In the genomic region with DNA sequence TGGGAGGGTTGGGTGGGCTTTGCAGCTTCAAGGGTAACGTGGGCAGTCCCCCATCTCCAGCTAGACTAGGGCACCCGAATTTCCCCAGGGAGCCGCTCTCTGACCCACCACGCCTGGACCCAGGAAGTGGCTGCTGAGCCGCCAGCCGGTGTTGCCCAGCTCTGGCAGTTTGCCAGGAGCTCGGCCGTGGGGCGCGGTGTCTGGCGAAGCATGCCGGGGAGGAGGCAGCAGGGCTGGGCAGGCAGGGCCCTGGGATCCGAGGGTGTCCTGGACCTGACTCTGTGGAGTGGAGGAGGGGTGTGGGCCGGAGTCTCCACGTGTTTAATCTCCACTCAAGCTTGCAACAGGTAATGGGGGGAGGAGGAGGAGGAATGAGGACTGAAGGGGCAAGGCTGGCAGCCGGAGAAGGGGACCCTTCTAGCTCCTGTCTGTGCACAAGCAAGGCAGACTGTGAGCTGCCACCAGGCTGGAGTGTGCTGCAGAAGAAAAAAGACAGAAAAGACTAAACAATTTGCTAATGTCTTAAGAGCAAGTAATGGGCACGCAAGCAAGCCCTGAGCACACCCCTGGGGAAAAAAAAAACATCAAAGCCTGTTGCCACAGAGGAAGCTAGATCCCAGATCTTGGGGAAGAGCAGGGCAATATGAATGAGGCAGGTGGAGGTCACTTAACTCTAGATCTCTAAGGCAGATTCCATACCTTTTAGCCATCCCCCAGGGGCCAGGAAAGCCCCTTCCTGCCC, we compare ENCODE assay signal across 8 cellular contexts. TPM values are rescaled to one million over a fixed set of nuclear protein-coding genes. Genes with fewer than 3 reads are reported as not detected.
DNase-seq lines count a peak whose midpoint lies in the region; ATAC-seq, FAIRE-seq and TF ChIP-seq lines count a peak whose summit lies in the region.

No MANE protein-coding gene starts in this region.

- 39% methylated on average over 5 of the region's 17 CpGs for WGBS in suprapubic skin

- H3K4me3 ChIP-seq in SJSA1, result peak overlapping the region; percentile 41
- peak overlapping the region; percentile 29 for H3K4me3 ChIP-seq in bronchial epithelial cell (ENCODE audit: low read depth, low read length)
- H3K4me3 ChIP-seq in suprapubic skin, result peak overlapping the region; percentile 61

- intact Hi-C loops in activated T-helper 1 cell treated with anti-CD3 and anti-CD28 coated beads, Interleukin-12 subunit alpha, Interleukin-12 subunit beta, Interleukin-2, Interleukin-4 antibody, amounts not matched to agents 30 ng/mL and 10 ng/mL and 1 ng/mL, durations not matched to agents 14 hours and 24 hours and 36 hours (cut with micrococcal nuclease), result no loop called here

- no peak overlapping the region for H3K4me3 Mint-ChIP-seq in activated T-helper 1 cell treated with anti-CD3 and anti-CD28 coated beads, Interleukin-12 subunit alpha, Interleukin-12 subunit beta, Interleukin-2, Interleukin-4 antibody, amounts not matched to agents 30 ng/mL and 10 ng/mL and 1 ng/mL, durations not matched to agents 14 hours and 24 hours and 36 hours

- H3K36me3 ChIP-seq in SJSA1 (no peaks in the 10 kb centered on the region), bronchial epithelial cell (ENCODE audit: control insufficient read depth, insufficient read depth, low read length) (no peaks in the 10 kb centered on the region), suprapubic skin (no peaks in the 10 kb centered on the region)

- DNase-seq in SHP77 (lab: John Stamatoyannopoulos, UW) (peak; percentile 9 to 24), SHP77 treated with DMSO at 0.1 percent for 48 hours (lab: John Stamatoyannopoulos, UW) (no peak), SJSA1 (ENCODE audit: low read depth in 1 of 2, low spot score in 2 of 2) (peak; percentile 3 to 44), bronchial epithelial cell (ENCODE audit: low read depth) (peak; percentile 5), mesenteric fat pad (ENCODE audit: low spot score) (peak; percentile 91), suprapubic skin (ENCODE audit: low spot score in 2 of 2) (peak; percentile 68 to 76)
- no peak for DNase-seq in activated T-helper 1 cell treated with anti-CD3 and anti-CD28 coated beads, Interleukin-12 subunit alpha, Interleukin-12 subunit beta, Interleukin-2, Interleukin-4 antibody, amounts not matched to agents 30 ng/mL and 10 ng/mL and 1 ng/mL, durations not matched to agents 14 hours and 24 hours and 36 hours (ENCODE audit: low spot score)

- peaks cover 13% of the 10 kb centered on the region for H3K4me1 Mint-ChIP-seq in activated T-helper 1 cell treated with anti-CD3 and anti-CD28 coated beads, Interleukin-12 subunit alpha, Interleukin-12 subunit beta, Interleukin-2, Interleukin-4 antibody, amounts not matched to agents 30 ng/mL and 10 ng/mL and 1 ng/mL, durations not matched to agents 14 hours and 24 hours and 36 hours (ENCODE audit: low read depth)

- H3K27me3 ChIP-seq in SJSA1 (replicated peaks) (0 out of 2 replicates have a peak, but pooled peaks cover 13% of the 10 kb centered on the region), bronchial epithelial cell (ENCODE audit: control insufficient read depth, insufficient read depth, low read length) (peaks cover 12% of the 10 kb centered on the region), suprapubic skin (peaks cover 9% of the 10 kb centered on the region)

- no peak for FAIRE-seq in bronchial epithelial cell (lab: Jason Lieb, UNC)

- H3K9me3 Mint-ChIP-seq in activated T-helper 1 cell treated with anti-CD3 and anti-CD28 coated beads, Interleukin-12 subunit alpha, Interleukin-12 subunit beta, Interleukin-2, Interleukin-4 antibody, amounts not matched to agents 30 ng/mL and 10 ng/mL and 1 ng/mL, durations not matched to agents 14 hours and 24 hours and 36 hours, result no peaks in the 10 kb centered on the region

- H3K36me3 Mint-ChIP-seq in activated T-helper 1 cell treated with anti-CD3 and anti-CD28 coated beads, Interleukin-12 subunit alpha, Interleukin-12 subunit beta, Interleukin-2, Interleukin-4 antibody, amounts not matched to agents 30 ng/mL and 10 ng/mL and 1 ng/mL, durations not matched to agents 14 hours and 24 hours and 36 hours (ENCODE audit: low read depth), result no peaks in the 10 kb centered on the region

- no peak for TF ChIP-seq POLR2A in suprapubic skin (IDR thresholded peaks at IDR 0.05)

- ATAC-seq in HG02938 (IDR thresholded peaks at IDR 0.05; ENCODE audit: unreplicated experiment), result no peak

- TF ChIP-seq EP300 in suprapubic skin (IDR thresholded peaks at IDR 0.05), result no peak

- peak overlapping the region; percentile 34; the same call in 1 of the 2 replicates for H3K27ac ChIP-seq in SJSA1
- H3K27ac ChIP-seq in suprapubic skin, result peak overlapping the region; percentile 75

- H3K9me3 ChIP-seq in SJSA1 (replicated peaks) (no peaks in the 10 kb centered on the region), suprapubic skin (no peaks in the 10 kb centered on the region)

- no peak for TF ChIP-seq CTCF in bronchial epithelial cell (IDR thresholded peaks at IDR 0.05; ENCODE audit: insufficient read depth, low read length, severe bottlenecking)
- TF ChIP-seq CTCF in suprapubic skin (IDR thresholded peaks at IDR 0.05), result no peak

- no peak overlapping the region for H3K27ac Mint-ChIP-seq in activated T-helper 1 cell treated with anti-CD3 and anti-CD28 coated beads, Interleukin-12 subunit alpha, Interleukin-12 subunit beta, Interleukin-2, Interleukin-4 antibody, amounts not matched to agents 30 ng/mL and 10 ng/mL and 1 ng/mL, durations not matched to agents 14 hours and 24 hours and 36 hours

- peaks cover 26% of the 10 kb centered on the region for H3K4me1 ChIP-seq in SJSA1 (replicated peaks)
- H3K4me1 ChIP-seq in suprapubic skin, result peaks cover 25% of the 10 kb centered on the region

- H3K27me3 Mint-ChIP-seq in activated T-helper 1 cell treated with anti-CD3 and anti-CD28 coated beads, Interleukin-12 subunit alpha, Interleukin-12 subunit beta, Interleukin-2, Interleukin-4 antibody, amounts not matched to agents 30 ng/mL and 10 ng/mL and 1 ng/mL, durations not matched to agents 14 hours and 24 hours and 36 hours (ENCODE audit: insufficient read depth), result peaks cover 19% of the 10 kb centered on the region

RNA-seq across cellular contexts. Expression of gene LONRF3, which starts 2.4 kb away (rescaled TPM):
- 0.06 and 1.1 TPM in 2 replicates for total RNA-seq in SJSA1 (2014; rRNA removed; shearing (Covaris generic))
- total RNA-seq in bronchial epithelial cell (0.51 and 0.79 TPM in 2 replicates), mesenteric fat pad (13.1 TPM), suprapubic skin (1 to 10 TPM; 1.2 to 4.1 (median 1.8) TPM)
- 0.52 and 0.71 TPM in 2 replicates for total RNA-seq in activated T-helper 1 cell treated with anti-CD3 and anti-CD28 coated beads, Interleukin-12 subunit alpha, Interleukin-12 subunit beta, Interleukin-2, Interleukin-4 antibody, amounts not matched to agents 30 ng/mL and 10 ng/mL and 1 ng/mL, durations not matched to agents 14 hours and 24 hours and 36 hours

Comparison
In these comparisons a context has a peak if more than half of its experiments do, and no peak if none do; other contexts are left out.
1. DNase-seq: peak in SHP77 (2 of 2), SJSA1 (2 of 2), bronchial epithelial cell (single experiment), mesenteric fat pad (single experiment) and suprapubic skin (2 of 2); none in SHP77 treated with DMSO at 0.1 percent for 48 hours (single experiment) and activated T-helper 1 cell treated with anti-CD3 and anti-CD28 coated beads, Interleukin-12 subunit alpha, Interleukin-12 subunit beta, Interleukin-2, Interleukin-4 antibody, amounts not matched to agents 30 ng/mL and 10 ng/mL and 1 ng/mL, durations not matched to agents 14 hours and 24 hours and 36 hours (single experiment).
2. Peak in every context shown above with its lines, with median percentiles within 50 percentile points of each other: H3K4me3 ChIP-seq.